ENCODE assay signal across 16 cellular contexts in the genomic region with DNA sequence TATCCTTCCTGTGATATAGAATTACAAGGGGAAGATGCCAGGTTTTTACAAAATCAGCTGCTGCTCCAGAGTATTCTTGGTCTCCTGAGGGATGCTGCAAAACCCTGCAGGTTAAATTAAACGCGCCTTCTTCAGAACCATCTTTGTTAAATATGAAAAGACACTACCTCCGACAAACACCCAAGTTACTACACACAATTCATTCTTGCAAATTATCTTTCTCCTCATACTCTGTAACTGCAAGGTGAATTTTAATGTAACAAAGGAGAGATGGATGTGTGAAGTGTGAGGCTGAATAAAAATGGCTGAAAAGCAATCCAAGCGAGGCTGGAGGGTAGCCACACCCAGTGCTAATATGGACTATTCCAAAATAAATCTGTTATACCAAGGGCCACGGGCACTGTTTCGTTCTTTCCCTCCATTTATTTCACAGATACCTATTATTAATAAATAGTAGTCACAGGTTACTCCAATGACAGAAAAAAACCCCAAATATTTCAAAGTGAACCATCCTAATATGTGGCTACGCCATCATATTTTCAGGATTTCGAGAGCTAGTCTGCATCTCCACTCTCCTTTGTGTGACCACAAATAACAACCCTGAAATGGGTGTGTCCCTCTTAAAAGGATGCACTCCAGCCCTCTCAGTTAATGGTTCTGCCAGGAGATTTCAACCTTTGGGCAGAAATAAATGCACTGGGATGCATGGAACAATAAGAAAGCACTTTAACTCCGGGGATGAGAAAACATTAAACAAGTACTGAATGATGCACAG. TPM values are rescaled to one million over a fixed set of nuclear protein-coding genes. Genes with fewer than 3 reads are reported as not detected.
DNase-seq lines count a peak whose midpoint lies in the region; ATAC-seq, FAIRE-seq and TF ChIP-seq lines count a peak whose summit lies in the region.
"Had no signal": no experiment of that assay in that cellular context is flagged by ENCODE, and none has a peak within 500 bp of the region (broad histone marks: within the 10 kb centered on the region; RNA-seq: fewer than 3 reads in every experiment).

No MANE protein-coding gene starts in this region.

- H3K9me3 Mint-ChIP-seq in endothelial cell (ENCODE audit: unreplicated experiment), result no peaks in the 10 kb centered on the region
- H3K9me3 Mint-ChIP-seq: activated T-helper 1 cell treated with anti-CD3 and anti-CD28 coated beads, Interleukin-12 subunit alpha, Interleukin-12 subunit beta, Interleukin-2, Interleukin-4 antibody, amounts not matched to agents 30 ng/mL and 10 ng/mL and 1 ng/mL, durations not matched to agents 14 hours and 24 hours and 36 hours had no signal

- peak overlapping the region; percentile 70 for H3K4me3 Mint-ChIP-seq in endothelial cell (ENCODE audit: unreplicated experiment)
- H3K4me3 Mint-ChIP-seq: activated T-helper 1 cell treated with anti-CD3 and anti-CD28 coated beads, Interleukin-12 subunit alpha, Interleukin-12 subunit beta, Interleukin-2, Interleukin-4 antibody, amounts not matched to agents 30 ng/mL and 10 ng/mL and 1 ng/mL, durations not matched to agents 14 hours and 24 hours and 36 hours had no signal

- H3K4me3 ChIP-seq in thoracic aorta, result peak overlapping the region; percentile 80
- no peak overlapping the region for H3K4me3 ChIP-seq in small intestine (ENCODE audit: low read depth in 1 of 2, low read length in 2 of 2)

- no peaks in the 10 kb centered on the region for H3K9me3 ChIP-seq in thoracic aorta
- H3K9me3 ChIP-seq in small intestine (ENCODE audit: control insufficient read depth, low read depth), result no peaks in the 10 kb centered on the region
- H3K9me3 ChIP-seq: lower lobe of right lung, neutrophil had no signal

- H3K4me1 ChIP-seq in thoracic aorta (ENCODE audit: control insufficient read depth in 1 of 2, low read depth in 2 of 2) (peaks cover 3 to 28% of the 10 kb centered on the region in 2 donors), small intestine (ENCODE audit: control insufficient read depth in 2 of 2, insufficient read depth in 1 of 2, low read depth in 1 of 2, low read length in 1 of 2) (peaks cover 0 to 2% of the 10 kb centered on the region in 2 donors)
- H3K4me1 ChIP-seq: lower lobe of right lung had no signal

- FAIRE-seq in small intestine (lab: Jason Lieb, UNC), result no peak

- H3K27me3 ChIP-seq in thoracic aorta (replicated peaks; ENCODE audit: insufficient read depth) (no peaks in the 10 kb centered on the region), small intestine (ENCODE audit: control insufficient read depth in 2 of 2, insufficient read depth in 2 of 2, low read length in 2 of 2) (peaks cover 2 to 9% of the 10 kb centered on the region in 2 donors)

- peaks cover 8% of the 10 kb centered on the region for H3K27me3 Mint-ChIP-seq in endothelial cell (ENCODE audit: unreplicated experiment)

- no peak for TF ChIP-seq CTCF in endothelial cell (IDR thresholded peaks at IDR 0.05; ENCODE audit: unreplicated experiment)
- no peak for TF ChIP-seq CTCF in thoracic aorta (IDR thresholded peaks at IDR 0.05)

- H3K27ac ChIP-seq in thoracic aorta (peak overlapping the region in 1 of 2 donors; percentile 41), small intestine (ENCODE audit: low read depth in 1 of 2, low read length in 1 of 2) (no peak overlapping the region)
- H3K27ac ChIP-seq: heart right ventricle, lower lobe of right lung, neutrophil had no signal

- DNase-seq in NCI-H2081 (lab: John Stamatoyannopoulos, UW) (peak; percentile 25 to 66), NCI-H2081 treated with DMSO at 0.1 percent for 48 hours (lab: John Stamatoyannopoulos, UW) (no peak), NCI-H446 treated with DMSO at 0.1 percent for 48 hours (lab: John Stamatoyannopoulos, UW) (peak; percentile 23), endothelial cell (ENCODE audit: low spot score) (no peak), thoracic aorta (ENCODE audit: low spot score) (no peak), T-helper 9 cell (no peak), small intestine (no peak)
- no peak for DNase-seq in activated CD4-positive, CD25-positive, alpha-beta regulatory T cell (lab: John Stamatoyannopoulos, UW)
- DNase-seq: activated CD4-positive, alpha-beta T cell treated with anti-CD3 and anti-CD28 coated beads for 4 hours; heart right ventricle; lower lobe of right lung; stimulated activated CD4-positive, alpha-beta T cell treated with anti-CD3 and anti-CD28 coated beads, Interleukin-12 subunit alpha, Interleukin-12 subunit beta, amount 100 ng/mL, for 4 hours had no signal

- H3K36me3 Mint-ChIP-seq in endothelial cell (ENCODE audit: low read depth, unreplicated experiment), result no peaks in the 10 kb centered on the region

- H3K27ac Mint-ChIP-seq in endothelial cell (ENCODE audit: unreplicated experiment), result no peak overlapping the region
- H3K27ac Mint-ChIP-seq: activated T-helper 1 cell treated with anti-CD3 and anti-CD28 coated beads, Interleukin-12 subunit alpha, Interleukin-12 subunit beta, Interleukin-2, Interleukin-4 antibody, amounts not matched to agents 30 ng/mL and 10 ng/mL and 1 ng/mL, durations not matched to agents 14 hours and 24 hours and 36 hours had no signal

- H3K4me1 Mint-ChIP-seq in endothelial cell (ENCODE audit: unreplicated experiment), result no peaks in the 10 kb centered on the region

- H3K36me3 ChIP-seq in thoracic aorta (no peaks in the 10 kb centered on the region), small intestine (ENCODE audit: control insufficient read depth in 2 of 2, insufficient read depth in 2 of 2, low read length in 2 of 2) (no peaks in the 10 kb centered on the region)
- H3K36me3 ChIP-seq: heart right ventricle, lower lobe of right lung, neutrophil had no signal

- 74 to 78% (median 75%) methylated on average over 9 of the region's 9 CpGs for WGBS in small intestine, 3 donors

- no peak for ATAC-seq in thoracic aorta (ENCODE audit: insufficient number of reproducible peaks, low FRiP score, low read depth)

RNA-seq across cellular contexts. Expression of a gene that starts 53.0 kb away (rescaled TPM):
- total RNA-seq in endothelial cell (ENCODE audit: unreplicated experiment) (not detected), thoracic aorta (under 1 TPM in 1 of 2 donors, not detected in 1; 0.78 TPM)
- not detected for polyA plus RNA-seq in small intestine
- total RNA-seq: A172; activated T-helper 1 cell treated with anti-CD3 and anti-CD28 coated beads, Interleukin-12 subunit alpha, Interleukin-12 subunit beta, Interleukin-2, Interleukin-4 antibody, amounts not matched to agents 30 ng/mL and 10 ng/mL and 1 ng/mL, durations not matched to agents 14 hours and 24 hours and 36 hours; heart right ventricle; ureter had no signal
- polyA plus RNA-seq: heart right ventricle had no signal

Comparison
In these comparisons a context has a peak if more than half of its experiments do, and no peak if none do; other contexts are left out.
1. DNase-seq: peak in NCI-H2081 (2 of 2) and NCI-H446 treated with DMSO at 0.1 percent for 48 hours (single experiment); none in NCI-H2081 treated with DMSO at 0.1 percent for 48 hours (single experiment), endothelial cell (single experiment), thoracic aorta (single experiment), T-helper 9 cell (single experiment), activated CD4-positive, CD25-positive, alpha-beta regulatory T cell (0 of 4) and small intestine (single experiment).